In the genomic region with DNA sequence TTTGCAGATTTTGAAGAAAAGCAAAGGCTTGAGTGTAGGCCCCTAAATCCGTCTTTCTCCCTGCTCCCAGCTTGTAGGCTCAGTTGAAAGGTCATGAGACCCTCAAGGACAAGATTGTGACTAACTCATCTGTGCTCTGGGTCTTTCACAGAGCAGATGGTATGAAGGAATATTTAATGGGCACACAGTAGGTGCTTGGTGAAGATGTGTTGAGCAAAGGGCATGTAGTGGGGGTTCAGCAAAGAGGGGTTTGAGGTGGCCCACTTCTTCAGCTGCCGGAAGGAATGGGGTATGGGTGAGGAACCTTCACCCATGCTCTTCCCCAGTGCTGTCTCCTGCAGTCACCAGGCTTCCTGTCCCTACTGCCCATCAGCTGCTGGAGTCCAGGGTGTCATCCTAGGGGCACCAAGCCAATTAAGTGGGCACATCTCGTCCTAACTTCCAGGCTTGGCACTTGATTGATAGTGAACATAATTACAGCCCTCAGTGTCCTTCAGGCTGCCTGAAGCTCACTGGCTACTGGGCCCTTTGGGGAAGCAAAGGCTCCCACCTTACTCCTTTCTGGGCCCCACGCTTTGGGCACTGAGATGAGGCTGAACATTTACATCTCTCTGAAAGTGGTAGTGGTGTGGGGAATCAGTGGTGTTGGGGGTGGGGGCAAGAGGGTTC, we compare ENCODE assay signal across 21 cellular contexts.
"Had no signal": no experiment of that assay in that cellular context is flagged by ENCODE, and none has a peak within 500 bp of the region (broad histone marks: within the 10 kb centered on the region; RNA-seq: fewer than 3 reads in every experiment).

No MANE protein-coding gene starts in this region.

- H3K4me3 ChIP-seq: dorsolateral prefrontal cortex, esophagus muscularis mucosa, gastrocnemius medialis, heart right ventricle, lung, suprapubic skin, thyroid gland had no signal

- H3K36me3 Mint-ChIP-seq: immature natural killer cell; natural killer cell treated with Interleukin-12 subunit alpha and Interleukin-12 subunit beta and Interleukin-15 and Interleukin-18, amount 100 ng/mL, for 72 hours; type B pancreatic cell had no signal

- H3K27ac Mint-ChIP-seq: immature natural killer cell; natural killer cell treated with Interleukin-12 subunit alpha and Interleukin-12 subunit beta and Interleukin-15 and Interleukin-18, amount 100 ng/mL, for 72 hours; type B pancreatic cell had no signal

- H3K4me1 Mint-ChIP-seq: immature natural killer cell had no signal

- DNase-seq: cortex of kidney; dorsolateral prefrontal cortex; effector CD8-positive, alpha-beta T cell; gastrocnemius medialis; heart right ventricle; immature natural killer cell; left cardiac atrium; left ventricle myocardium superior; mesenchymal stem cell; midbrain; occipital lobe; small intestine; stimulated activated CD4-positive, alpha-beta T cell treated with anti-CD3 and anti-CD28 coated beads, Interleukin-12 subunit alpha, Interleukin-12 subunit beta, amount 100 ng/mL, for 4 hours; stimulated activated naive CD4-positive, alpha-beta T cell treated with Interleukin-2 at 50 U/mL for 16 hours; thyroid gland had no signal

- H3K9me3 ChIP-seq: esophagus muscularis mucosa, gastrocnemius medialis, heart right ventricle, suprapubic skin, thyroid gland had no signal

- H3K36me3 ChIP-seq: esophagus muscularis mucosa, gastrocnemius medialis, suprapubic skin, thyroid gland had no signal

- H3K9me3 Mint-ChIP-seq: immature natural killer cell; natural killer cell treated with Interleukin-12 subunit alpha and Interleukin-12 subunit beta and Interleukin-15 and Interleukin-18, amount 100 ng/mL, for 72 hours; type B pancreatic cell had no signal

- H3K79me2 ChIP-seq: parathyroid adenoma had no signal

- H3K4me3 Mint-ChIP-seq: immature natural killer cell; natural killer cell treated with Interleukin-12 subunit alpha and Interleukin-12 subunit beta and Interleukin-15 and Interleukin-18, amount 100 ng/mL, for 72 hours; type B pancreatic cell had no signal

- H3K27ac ChIP-seq: dorsolateral prefrontal cortex, esophagus muscularis mucosa, gastrocnemius medialis, heart right ventricle, parathyroid adenoma, suprapubic skin, thyroid gland had no signal

- H2AFZ ChIP-seq: parathyroid adenoma had no signal

- H3K4me1 ChIP-seq: esophagus muscularis mucosa, gastrocnemius medialis, heart right ventricle, parathyroid adenoma, suprapubic skin, thyroid gland had no signal

- H3K27me3 Mint-ChIP-seq: natural killer cell treated with Interleukin-12 subunit alpha and Interleukin-12 subunit beta and Interleukin-15 and Interleukin-18, amount 100 ng/mL, for 72 hours; type B pancreatic cell had no signal

- H3K27me3 ChIP-seq: dorsolateral prefrontal cortex, esophagus muscularis mucosa, gastrocnemius medialis, heart right ventricle, suprapubic skin, thyroid gland had no signal

- ATAC-seq: gastrocnemius medialis; heart right ventricle; left cardiac atrium; left ventricle myocardium superior; natural killer cell treated with Interleukin-12 subunit alpha and Interleukin-12 subunit beta and Interleukin-15 and Interleukin-18, amount 100 ng/mL, for 72 hours had no signal
